Comparison of ENCODE assay signal across 2 cellular contexts in genomic region chr14:72606879-72607278, GRCh38.
TF ChIP-seq lines count a peak whose summit lies in the region.

No MANE protein-coding gene starts in this region.

TF ChIP-seq in IMR-90, 13 proteins besides CTCF, POLR2A, EP300 and RAD21 (continued from another document):
- TF ChIP-seq ELK1 (IDR thresholded peaks at IDR 0.05; ENCODE audit: borderline replicate concordance, low read depth, low read length) (no peak), RFX5 (IDR thresholded peaks at IDR 0.05; ENCODE audit: low read depth, low read length) (no peak), MAFK (IDR thresholded peaks at IDR 0.05; ENCODE audit: low read depth, low read length) (no peak), CHD1 (IDR thresholded peaks at IDR 0.05; ENCODE audit: low read depth, low read length) (no peak), USF2 (IDR thresholded peaks at IDR 0.05; ENCODE audit: low read depth, low read length) (no peak), MXI1 (IDR thresholded peaks at IDR 0.05; ENCODE audit: borderline replicate concordance, low read depth, low read length) (no peak), MAZ (IDR thresholded peaks at IDR 0.05; ENCODE audit: borderline replicate concordance, low read depth, low read length) (no peak), CEBPB (IDR thresholded peaks at IDR 0.05; ENCODE audit: low read depth, low read length) (no peak)
TF ChIP-seq in IMR-90: peak in this region for 0.

TF ChIP-seq in SK-N-SH treated with all-trans-retinoic acid at 6 μM for 48 hours, 23 proteins besides CTCF, POLR2A, EP300 and RAD21 (continued from another document):
- TF ChIP-seq CSRNP3 (CRISPR knock-in tag; IDR thresholded peaks at IDR 0.05) (no peak), ZNF565 (CRISPR knock-in tag; conservative IDR thresholded peaks at IDR 0.05; ENCODE audit: low read depth) (no peak), OSR1 (CRISPR knock-in tag; IDR thresholded peaks at IDR 0.05) (no peak), PATZ1 (CRISPR knock-in tag; IDR thresholded peaks at IDR 0.05; ENCODE audit: borderline replicate concordance) (no peak), CREB5 (CRISPR knock-in tag; IDR thresholded peaks at IDR 0.05; ENCODE audit: low read depth) (no peak), TSHZ2 (CRISPR knock-in tag; IDR thresholded peaks at IDR 0.05) (no peak)
